Comparison of ENCODE assay signal across 8 cellular contexts in the genomic region with DNA sequence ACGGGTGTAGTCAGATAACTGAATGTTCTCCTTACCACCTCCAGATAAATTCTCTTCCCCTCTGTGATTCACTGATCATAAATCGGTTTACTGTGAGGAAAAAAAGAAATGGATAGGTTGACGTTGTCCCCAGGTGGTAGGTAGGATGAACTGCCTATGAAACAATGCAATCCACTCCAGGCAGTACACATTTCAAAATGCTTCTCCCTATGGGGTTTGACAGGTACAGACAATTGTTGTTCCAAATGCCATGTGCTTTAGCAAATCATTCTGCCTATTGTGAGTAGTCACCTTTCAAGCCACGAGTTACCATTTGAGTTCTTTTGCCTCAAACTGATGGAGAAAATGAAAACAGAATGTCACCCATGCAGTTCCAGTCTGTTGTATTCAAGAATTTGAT. TPM values are rescaled to one million over a fixed set of nuclear protein-coding genes. Genes with fewer than 3 reads are reported as not detected.
DNase-seq lines count a peak whose midpoint lies in the region; ATAC-seq, FAIRE-seq and TF ChIP-seq lines count a peak whose summit lies in the region.

No MANE protein-coding gene starts in this region.

- no peak overlapping the region for H3K23ac ChIP-seq in mesendoderm (ENCODE audit: low read length)

- H3K27ac Mint-ChIP-seq in CD8-positive, alpha-beta T cell: no peak overlapping the region

- POLR2A ChIA-PET in CD8-positive, alpha-beta T cell (lab: Charles Lee): no interaction called here

- no peak overlapping the region for H3K4me2 ChIP-seq in mesendoderm (ENCODE audit: low read length)

- no CpG with 5 or more reads among the region's 4 CpGs for WGBS in mesendoderm (ENCODE audit: extremely low coverage, insufficient coverage, low lambda C conversion rate)

- H4K5ac ChIP-seq in mesendoderm (ENCODE audit: low read length): no peak overlapping the region

- no peak overlapping the region for H3K4me3 Mint-ChIP-seq in CD8-positive, alpha-beta T cell

- no peaks in the 10 kb centered on the region for H3K79me2 ChIP-seq in mesendoderm (ENCODE audit: control insufficient read depth, insufficient read depth, low read length)

- H3K27me3 Mint-ChIP-seq in CD8-positive, alpha-beta T cell (ENCODE audit: low read depth): no peaks in the 10 kb centered on the region

- no peaks in the 10 kb centered on the region for H3K36me3 ChIP-seq in CD8-positive, alpha-beta T cell (ENCODE audit: insufficient read depth, low read length)
- H3K36me3 ChIP-seq in mesendoderm (ENCODE audit: control insufficient read depth, insufficient read depth, low read length): no peaks in the 10 kb centered on the region

- no peak overlapping the region for H3K18ac ChIP-seq in mesendoderm (ENCODE audit: low read length)

- TF ChIP-seq CTCF in CD8-positive, alpha-beta T cell (IDR thresholded peaks at IDR 0.05): peak; percentile 36
- TF ChIP-seq CTCF in HFF-Myc (IDR thresholded peaks at IDR 0.05; ENCODE audit: low read depth, low read length, missing control alignments): peak; percentile 55
- peak; percentile 62 for TF ChIP-seq CTCF in astrocyte of the cerebellum (IDR thresholded peaks at IDR 0.05; ENCODE audit: low read depth, low read length, missing control alignments)

- no peak overlapping the region for H2BK5ac ChIP-seq in mesendoderm (ENCODE audit: low read length)

- no peaks in the 10 kb centered on the region for H3K9me3 ChIP-seq in CD8-positive, alpha-beta T cell (ENCODE audit: low read length)

- DNase-seq in CD8-positive, alpha-beta T cell: no peak
- DNase-seq in HFF-Myc (ENCODE audit: extremely low read depth, low read depth) (no peak), astrocyte of the cerebellum (ENCODE audit: low read depth) (no peak), mesendoderm (peak; percentile 64), T-helper 9 cell (no peak), HTR-8/SVneo (ENCODE audit: insufficient read length, low spot score) (no peak)

- CTCF ChIA-PET in CD8-positive, alpha-beta T cell (lab: Charles Lee): interaction anchor here (0.7 to 1.2 kb wide), 6 partner anchors 8 to 422 kb away, joined by 3 to 4 read pairs (median 3); no protein-coding TSS in a partner anchor

- H3K56ac ChIP-seq in mesendoderm (ENCODE audit: low read length): no peak overlapping the region

- no peaks in the 10 kb centered on the region for H3K79me1 ChIP-seq in mesendoderm (ENCODE audit: low read length)

- H3K4me1 ChIP-seq in CD8-positive, alpha-beta T cell (ENCODE audit: insufficient read depth, low read length): no peaks in the 10 kb centered on the region
- H3K4me1 ChIP-seq in mesendoderm (ENCODE audit: control insufficient read depth, low read depth, low read length): no peaks in the 10 kb centered on the region

- FAIRE-seq in HTR-8/SVneo (lab: Jason Lieb, UNC): no peak

- no peaks in the 10 kb centered on the region for H3K4me1 Mint-ChIP-seq in CD8-positive, alpha-beta T cell (ENCODE audit: low read depth)

- no peak overlapping the region for H4K8ac ChIP-seq in mesendoderm (ENCODE audit: low read depth, low read length)

- no peak overlapping the region for H3K27ac ChIP-seq in CD8-positive, alpha-beta T cell (ENCODE audit: low read depth, low read length)
- no peak overlapping the region for H3K27ac ChIP-seq in mesendoderm (ENCODE audit: low read depth, low read length)

- no peak overlapping the region for H2BK120ac ChIP-seq in mesendoderm (ENCODE audit: low read depth, low read length)

- peak; percentile 62 for ATAC-seq in CD8-positive, alpha-beta T cell
- ATAC-seq in GM21825 (IDR thresholded peaks at IDR 0.05; ENCODE audit: unreplicated experiment) (no peak), HG03108 (IDR thresholded peaks at IDR 0.05; ENCODE audit: unreplicated experiment) (no peak)

- H3K27me3 ChIP-seq in CD8-positive, alpha-beta T cell (ENCODE audit: insufficient read depth, low read length): no peaks in the 10 kb centered on the region
- no peaks in the 10 kb centered on the region for H3K27me3 ChIP-seq in mesendoderm (ENCODE audit: insufficient read depth, low read length, poor library complexity)

- intact Hi-C loops in CD8-positive, alpha-beta T cell (cut with DNase I, micrococcal nuclease): loop anchor here (1.0 to 2.0 kb wide), 2 partner anchors 407 kb away; no protein-coding TSS in a partner anchor

- in situ Hi-C loops in astrocyte of the cerebellum (cut with HindIII; ENCODE audit: low sequenced_read_pairs): no loop called here

- H3K9ac ChIP-seq in mesendoderm (ENCODE audit: low read length): no peak overlapping the region

- no peaks in the 10 kb centered on the region for H3K36me3 Mint-ChIP-seq in CD8-positive, alpha-beta T cell

- no peak overlapping the region for H2BK15ac ChIP-seq in mesendoderm (replicated peaks; ENCODE audit: low read depth)

- H3K4ac ChIP-seq in mesendoderm (ENCODE audit: low read depth, low read length): no peak overlapping the region

- H3K9me3 Mint-ChIP-seq in CD8-positive, alpha-beta T cell: no peaks in the 10 kb centered on the region

- H3K4me3 ChIP-seq in CD8-positive, alpha-beta T cell (ENCODE audit: low read depth, low read length): no peak overlapping the region
- no peak overlapping the region for H3K4me3 ChIP-seq in HFF-Myc (replicated peaks; ENCODE audit: low read depth, low read length)
- H3K4me3 ChIP-seq in astrocyte of the cerebellum (ENCODE audit: low read depth, low read length): no peak overlapping the region
- H3K4me3 ChIP-seq in mesendoderm (ENCODE audit: low read length): no peak overlapping the region

- no peak overlapping the region for H2AK5ac ChIP-seq in mesendoderm (ENCODE audit: low read length)

RNA-seq across cellular contexts. Expression of a gene that starts 21.8 kb away (rescaled TPM):
- 100 to 1,000 TPM; 776 to 783 TPM for total RNA-seq in CD8-positive, alpha-beta T cell
- polyA plus RNA-seq in mesendoderm (2013, experiment 1 of 2): 253 TPM
- polyA plus RNA-seq in mesendoderm (2013, experiment 2 of 2): 277 TPM

RNA-seq across cellular contexts. Expression of a gene that starts 48.3 kb away (rescaled TPM):
- 10 to 100 TPM; 10.4 to 11.7 TPM for total RNA-seq in CD8-positive, alpha-beta T cell
- polyA plus RNA-seq in mesendoderm (2013, experiment 1 of 2): 10.3 TPM
- 11.6 TPM for polyA plus RNA-seq in mesendoderm (2013, experiment 2 of 2)
